In genomic region chr6:36360241-36361054, GRCh38 we compare ENCODE assay signal across 8 cellular contexts. TPM values are rescaled to one million over a fixed set of nuclear protein-coding genes. Genes with fewer than 3 reads are reported as not detected.
DNase-seq lines count a peak whose midpoint lies in the region; ATAC-seq, FAIRE-seq and TF ChIP-seq lines count a peak whose summit lies in the region.
"Had no signal": no experiment of that assay in that cellular context is flagged by ENCODE, and none has a peak within 500 bp of the region (broad histone marks: within the 10 kb centered on the region; RNA-seq: fewer than 3 reads in every experiment).

No MANE protein-coding gene starts in this region.

- no peak overlapping the region for H3K27ac ChIP-seq in Karpas-422 (ENCODE audit: low read length)

- no peak overlapping the region for H3K4me3 Mint-ChIP-seq in natural killer cell
- H3K4me3 Mint-ChIP-seq in stimulated activated naive B cell treated with anti-CD40 and anti-IgM and Interleukin-4, amounts not matched to agents 10 μg/mL and 1 μg/mL and 100 μg/mL, for 72 hours, result peak overlapping the region; percentile 33 to 37

- H3K27me3 ChIP-seq in Karpas-422 (ENCODE audit: low read length), result no peaks in the 10 kb centered on the region

- ATAC-seq in esophagus mucosa (peak; percentile 87), natural killer cell (peak; percentile 91 to 97 (median 96))
- ATAC-seq in stimulated activated naive B cell treated with anti-CD40 and anti-IgM and Interleukin-4, amounts not matched to agents 10 μg/mL and 1 μg/mL and 100 μg/mL, for 72 hours (replicated peaks), result peak; percentile 78 to 80

- H2AFZ ChIP-seq in Karpas-422 (ENCODE audit: low read length), result peak overlapping the region; percentile 34; the same call in 1 of the 2 replicates

- H3K9ac ChIP-seq in Karpas-422 (ENCODE audit: low read length), result no peak overlapping the region

- peak; percentile 45 for FAIRE-seq in GM12891 (lab: Jason Lieb, UNC)

- TF ChIP-seq POLR2A in GM12891 (IDR thresholded peaks at IDR 0.05; ENCODE audit: low read depth, low read length), result no peak

- H3K36me3 Mint-ChIP-seq in natural killer cell, result no peaks in the 10 kb centered on the region
- no peaks in the 10 kb centered on the region for H3K36me3 Mint-ChIP-seq in stimulated activated naive B cell treated with anti-CD40 and anti-IgM and Interleukin-4, amounts not matched to agents 10 μg/mL and 1 μg/mL and 100 μg/mL, for 72 hours

- no peaks in the 10 kb centered on the region for H3K36me3 ChIP-seq in Karpas-422 (ENCODE audit: insufficient read depth, low read length)

- H3K4me3 ChIP-seq in Karpas-422 (ENCODE audit: low read length), result no peak overlapping the region

- H3K27me3 Mint-ChIP-seq in natural killer cell (ENCODE audit: low read depth in 2 of 2), result peaks cover 3 to 9% of the 10 kb centered on the region in 2 donors
- peaks cover 0 to 2% of the 10 kb centered on the region in 2 donors for H3K27me3 Mint-ChIP-seq in stimulated activated naive B cell treated with anti-CD40 and anti-IgM and Interleukin-4, amounts not matched to agents 10 μg/mL and 1 μg/mL and 100 μg/mL, for 72 hours

- no peaks in the 10 kb centered on the region for H3K9me3 Mint-ChIP-seq in natural killer cell
- no peaks in the 10 kb centered on the region for H3K9me3 Mint-ChIP-seq in stimulated activated naive B cell treated with anti-CD40 and anti-IgM and Interleukin-4, amounts not matched to agents 10 μg/mL and 1 μg/mL and 100 μg/mL, for 72 hours

- DNase-seq in GM12891 (ENCODE audit: insufficient read length, low spot score) (peak; percentile 61), Karpas-422 (peak; percentile 93), OCI-M1 (lab: John Stamatoyannopoulos, UW) (peak; percentile 89), activated T-cell treated with anti-CD3 and anti-CD28 coated beads for 4 hours (peak; percentile 56), natural killer cell (peak; percentile 55)
- peak; percentile 65 for DNase-seq in stimulated activated naive B cell treated with anti-CD40 and anti-IgM and Interleukin-4, amounts not matched to agents 10 μg/mL and 1 μg/mL and 100 μg/mL, for 72 hours

- no peaks in the 10 kb centered on the region for H3K79me2 ChIP-seq in Karpas-422 (ENCODE audit: low read length)

- no peaks in the 10 kb centered on the region for H3K9me3 ChIP-seq in Karpas-422 (ENCODE audit: low read length)

- peak overlapping the region; percentile 6 for H3K4me2 ChIP-seq in Karpas-422 (ENCODE audit: low read depth, low read length, poor library complexity, severe bottlenecking)

- TF ChIP-seq CTCF in natural killer cell (IDR thresholded peaks at IDR 0.05), result peak; percentile 81

- peaks cover 0 to 17% of the 10 kb centered on the region in 2 donors for H3K4me1 Mint-ChIP-seq in natural killer cell
- H3K4me1 Mint-ChIP-seq in stimulated activated naive B cell treated with anti-CD40 and anti-IgM and Interleukin-4, amounts not matched to agents 10 μg/mL and 1 μg/mL and 100 μg/mL, for 72 hours, result peaks cover 38 to 41% of the 10 kb centered on the region in 2 donors

- no peaks in the 10 kb centered on the region for H4K20me1 ChIP-seq in Karpas-422 (ENCODE audit: insufficient read depth, low read depth, low read length)

- intact Hi-C loops in natural killer cell (cut with micrococcal nuclease), result loop anchor here (1.0 to 5.0 kb wide), 5 partner anchors 20 to 333 kb away; partner anchors contain the start of gene MAPK14

- no peaks in the 10 kb centered on the region for H3K9me2 ChIP-seq in Karpas-422 (replicated peaks; ENCODE audit: insufficient read depth, low read length)

- H3K4me1 ChIP-seq in Karpas-422 (ENCODE audit: low read length), result peaks cover 30% of the 10 kb centered on the region

- no peak overlapping the region for H3K27ac Mint-ChIP-seq in natural killer cell
- H3K27ac Mint-ChIP-seq in stimulated activated naive B cell treated with anti-CD40 and anti-IgM and Interleukin-4, amounts not matched to agents 10 μg/mL and 1 μg/mL and 100 μg/mL, for 72 hours, result peak overlapping the region; percentile 56

TF ChIP-seq in GM12891, 5 proteins besides CTCF, POLR2A, EP300 and RAD21:
- TF ChIP-seq POU2F2 (IDR thresholded peaks at IDR 0.05; ENCODE audit: low read depth, low read length) (peak; percentile 74; the same call in 1 of the 2 replicates), PAX5 (IDR thresholded peaks at IDR 0.05; ENCODE audit: insufficient read depth, low read length, severe bottlenecking) (no peak)

RNA-seq across cellular contexts. Expression of gene BNIP5, which starts 23.8 kb away (rescaled TPM):
- polyA plus RNA-seq in GM12891 (2012; ENCODE audit: low read depth, missing spikeins), result 0.12 TPM
- total RNA-seq in Karpas-422 (2014; rRNA removed; shearing (Covaris generic); ENCODE audit: low replicate concordance), result not detected in 2 replicates
- not detected for total RNA-seq in esophagus mucosa
- total RNA-seq in natural killer cell, result not detected
- total RNA-seq: mononuclear cell had no signal

RNA-seq across cellular contexts. Expression of gene ETV7, which starts 27.0 kb away (rescaled TPM):
- polyA plus RNA-seq in GM12891 (2012; ENCODE audit: low read depth, missing spikeins), result 4.7 TPM
- not detected in 2 replicates for total RNA-seq in Karpas-422 (2014; rRNA removed; shearing (Covaris generic); ENCODE audit: low replicate concordance)
- total RNA-seq in esophagus mucosa, result 2.1 TPM
- total RNA-seq in natural killer cell, result 1 to 10 TPM in 2 of 3 donors, under 1 TPM in 1; 0.96 to 2.8 (median 1.7) TPM
